Comparison of ENCODE assay signal across 17 cellular contexts in the genomic region with DNA sequence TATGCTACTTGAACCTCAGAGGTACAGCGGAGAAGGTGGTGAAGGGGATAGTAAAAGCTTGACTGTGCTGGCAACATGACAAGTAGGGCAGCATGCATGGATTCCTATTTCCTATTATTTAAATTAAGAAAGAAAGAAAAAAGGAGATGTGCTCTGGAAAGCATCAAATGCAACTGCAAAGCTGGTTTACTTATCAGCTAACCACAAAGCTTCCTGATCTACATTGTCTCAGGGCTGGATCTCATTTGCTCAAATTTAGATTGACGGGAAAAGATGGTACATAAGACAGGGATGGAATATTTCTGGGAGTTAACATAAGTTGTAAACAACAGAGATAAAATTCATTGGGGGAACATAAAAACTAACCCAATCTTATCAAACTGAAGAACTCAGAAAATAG.
A peak's percentile ranks its signal among the peaks of the same experiment; 100 is the strongest.
DNase-seq lines count a peak whose midpoint lies in the region; ATAC-seq, FAIRE-seq and TF ChIP-seq lines count a peak whose summit lies in the region.
"Had no signal": no experiment of that assay in that cellular context is flagged by ENCODE, and none has a peak within 500 bp of the region (broad histone marks: within the 10 kb centered on the region; RNA-seq: fewer than 3 reads in every experiment).

No MANE protein-coding gene starts in this region.

- no peak for TF ChIP-seq EP300 in stomach (IDR thresholded peaks at IDR 0.05)

- intact Hi-C loops in stomach (cut with DNase I; ENCODE audit: low total_unique reads): no loop called here

- DNase-seq in NCI-H226 (peak; percentile 12), amniotic epithelial cell (ENCODE audit: low read depth) (peak; percentile 29), GM12892 (ENCODE audit: insufficient read length) (no peak), stomach (no peak)
- DNase-seq: ACHN; CD4-positive, alpha-beta memory T cell; DMS153; DMS79 treated with DMSO at 0.1 percent for 48 hours; EL; GOT3; H9 had no signal

- 100% methylated on average over 1 of the region's 2 CpGs; no CpG with 5 or more reads in 1 of the 2 experiments for WGBS in mesodermal cell (ENCODE audit: insufficient coverage in 2 of 2), 2 experiments
- 79 to 92% (median 84%) methylated on average over 2 of the region's 2 CpGs for WGBS in stomach, 5 donors

- ATAC-seq in GM19455 (IDR thresholded peaks at IDR 0.05; ENCODE audit: unreplicated experiment): no peak

- TF ChIP-seq POLR2A in GM12892 (IDR thresholded peaks at IDR 0.05; ENCODE audit: low read depth, low read length): no peak
- no peak for TF ChIP-seq POLR2A in stomach (IDR thresholded peaks at IDR 0.05)

- H4K20me1 ChIP-seq in BLaER1: no peaks in the 10 kb centered on the region

- FAIRE-seq in GM12892 (lab: Jason Lieb, UNC): no peak
- FAIRE-seq: G401.6, GM12891 had no signal

- peaks cover 24% of the 10 kb centered on the region for H3K9me3 ChIP-seq in BLaER1
- H3K9me3 ChIP-seq in mesodermal cell (ENCODE audit: control insufficient read depth, low read length): no peaks in the 10 kb centered on the region
- H3K9me3 ChIP-seq in stomach: no peaks in the 10 kb centered on the region

- H3K4me3 ChIP-seq in BLaER1 (peak overlapping the region; percentile 2; the same call in 1 of the 2 replicates), mesodermal cell (ENCODE audit: extremely low read depth, insufficient read depth, low read length, poor library complexity, severe bottlenecking) (no peak overlapping the region), stomach (no peak overlapping the region)

- no peaks in the 10 kb centered on the region for H3K27me3 ChIP-seq in BLaER1
- no peaks in the 10 kb centered on the region for H3K27me3 ChIP-seq in stomach

- H3K4me1 ChIP-seq in BLaER1: peaks cover 50% of the 10 kb centered on the region
- H3K4me1 ChIP-seq in mesodermal cell (ENCODE audit: control insufficient read depth, insufficient read depth, low read length, poor library complexity, severe bottlenecking): peaks cover under 1% of the 10 kb centered on the region
- no peaks in the 10 kb centered on the region for H3K4me1 ChIP-seq in stomach

- peak overlapping the region; percentile 70 for H3K4me2 ChIP-seq in BLaER1

- no peak overlapping the region for H3K9ac ChIP-seq in BLaER1

- no peak for TF ChIP-seq CTCF in stomach (IDR thresholded peaks at IDR 0.05)

- peak overlapping the region; percentile 58 for H3K27ac ChIP-seq in BLaER1
- H3K27ac ChIP-seq in mesodermal cell (ENCODE audit: low read depth, low read length, severe bottlenecking): peak overlapping the region; percentile 54
- no peak overlapping the region for H3K27ac ChIP-seq in stomach
- H3K27ac ChIP-seq: C4-2B had no signal

- H3K36me3 ChIP-seq in BLaER1 (0 out of 2 replicates have a peak, but pooled peaks cover 4% of the 10 kb centered on the region), mesodermal cell (ENCODE audit: control insufficient read depth, insufficient read depth, low read length) (no peaks in the 10 kb centered on the region), stomach (no peaks in the 10 kb centered on the region)

Comparison
In these comparisons a context has a peak if more than half of its experiments do, and no peak if none do; other contexts are left out.
1. H3K27ac ChIP-seq: peak in BLaER1 (single experiment) and mesodermal cell (single experiment); none in stomach (0 of 5).
2. DNase-seq: peak in NCI-H226 (single experiment) and amniotic epithelial cell (single experiment); none in GM12892 (single experiment) and stomach (single experiment).